In genomic region chr15:91655891-91656290, GRCh38 we compare ENCODE assay signal across 24 cellular contexts.
"Had no signal": no experiment of that assay in that cellular context is flagged by ENCODE, and none has a peak within 500 bp of the region (broad histone marks: within the 10 kb centered on the region; RNA-seq: fewer than 3 reads in every experiment).

No MANE protein-coding gene starts in this region.

- DNase-seq: activated effector memory CD4-positive, alpha-beta T cell treated with anti-CD3 and anti-CD28 coated beads, Interleukin-2, amount 50 U/mL, for 16 hours; activated T-cell treated with anti-CD3 and anti-CD28 coated beads for 4 hours; caudate nucleus; colonic mucosa; dorsolateral prefrontal cortex; endodermal cell; esophagus squamous epithelium; gastrocnemius medialis; head of caudate nucleus; islet precursor cell; left cardiac atrium; midbrain; nucleus accumbens; right cardiac atrium; stimulated activated CD4-positive, alpha-beta T cell treated with anti-CD3 and anti-CD28 coated beads, Interleukin-4, amount 100 ng/mL, for 4 hours; T-helper 1 cell; T-helper 9 cell; trophoblast cell; uterus had no signal

- H3K4me1 ChIP-seq: colonic mucosa, esophagus squamous epithelium, gastrocnemius medialis, parathyroid adenoma, testis, uterus had no signal

- H3K9me3 ChIP-seq: colonic mucosa, esophagus squamous epithelium, gastrocnemius medialis, testis, uterus had no signal

- H3K36me3 ChIP-seq: colonic mucosa, esophagus squamous epithelium, gastrocnemius medialis, uterus had no signal

- H3K27ac Mint-ChIP-seq: brain, endodermal cell, WTC11 had no signal

- H3K4me1 Mint-ChIP-seq: endodermal cell, WTC11 had no signal

- ATAC-seq: gastrocnemius medialis, left cardiac atrium, right cardiac atrium, SK-N-SH treated with all-trans-retinoic acid at 6 μM for 48 hours, WTC11 had no signal

- H3K27ac ChIP-seq: colonic mucosa, esophagus squamous epithelium, gastrocnemius medialis, parathyroid adenoma, testis, uterus had no signal

- H3K36me3 Mint-ChIP-seq: brain had no signal

- H3K4me3 ChIP-seq: colonic mucosa, dorsolateral prefrontal cortex, esophagus squamous epithelium, gastrocnemius medialis, testis, uterus had no signal

- H3K4me3 Mint-ChIP-seq: brain, endodermal cell, WTC11 had no signal

- H3K27me3 ChIP-seq: colonic mucosa, gastrocnemius medialis, testis, uterus had no signal
